ENCODE assay signal across 21 cellular contexts in the genomic region with DNA sequence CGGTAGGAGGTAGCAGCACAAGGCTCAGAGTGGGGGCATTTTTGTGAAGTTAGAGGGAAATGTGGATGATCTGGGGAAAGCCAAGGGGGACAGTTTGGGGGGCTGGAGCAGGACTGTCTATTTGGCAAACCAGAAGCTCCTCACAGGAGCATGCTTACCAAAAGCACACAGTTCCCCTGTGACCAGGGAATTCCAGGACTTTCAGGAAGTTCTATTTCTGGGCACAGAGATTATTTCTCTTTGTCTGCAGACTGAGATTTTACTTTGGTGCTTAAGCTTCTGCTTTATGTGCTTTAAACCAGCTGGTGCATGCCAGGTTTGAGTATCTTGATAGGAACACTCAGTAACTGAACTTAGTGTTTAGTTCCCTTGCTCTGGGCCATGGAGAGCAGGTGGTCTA.
"Had no signal": no experiment of that assay in that cellular context is flagged by ENCODE, and none has a peak within 500 bp of the region (broad histone marks: within the 10 kb centered on the region; RNA-seq: fewer than 3 reads in every experiment).

No MANE protein-coding gene starts in this region.

- H3K9ac ChIP-seq: SK-N-SH had no signal

- H3K36me3 ChIP-seq: MG63 had no signal

- ATAC-seq: HepG2 had no signal

- H3K9me3 ChIP-seq: MG63, SK-N-SH had no signal

- H3K27me3 ChIP-seq: MG63 had no signal

- DNase-seq: IMR-90, Karpas-422, KG1, MG63, NCI-H1092, NCI-H1105 treated with DMSO at 0.1 percent for 48 hours, NCI-H1417 treated with DMSO at 0.1 percent for 48 hours, NCI-H146, NCI-H1694 treated with DMSO at 0.1 percent for 48 hours, NCI-H1930, NCI-H2081, NCI-H2107, NCI-H2227 treated with DMSO at 0.1 percent for 48 hours, NCI-H446, NCI-H510A, NCI-H524 treated with DMSO at 0.1 percent for 48 hours, NCI-H69, NCI-H774, RPMI8226, SK-N-SH had no signal

- H3K4me3 ChIP-seq: MG63 had no signal

- H3K4me2 ChIP-seq: SK-N-SH had no signal
